In genomic region chr1:224733021-224733911, GRCh38 we compare ENCODE assay signal across 9 cellular contexts.
DNase-seq lines count a peak whose midpoint lies in the region; ATAC-seq and TF ChIP-seq lines count a peak whose summit lies in the region.
"Had no signal": no experiment of that assay in that cellular context is flagged by ENCODE, and none has a peak within 500 bp of the region (broad histone marks: within the 10 kb centered on the region; RNA-seq: fewer than 3 reads in every experiment).

No MANE protein-coding gene starts in this region.

- H3K36me3 ChIP-seq in liver (ENCODE audit: control insufficient read depth in 4 of 4, insufficient read depth in 3 of 4, low read depth in 1 of 4, low read length in 3 of 4): no peaks in the 10 kb centered on the region

- DNase-seq in Right ventricle myocardium inferior (ENCODE audit: missing footprints) (no peak), cardiac septum (ENCODE audit: low spot score) (no peak), RKO (ENCODE audit: low spot score) (peak; percentile 39), cortex of kidney (lab: John Stamatoyannopoulos, UW) (no peak), NCI-H2227 (lab: John Stamatoyannopoulos, UW; ENCODE audit: unreplicated experiment) (no peak)
- DNase-seq in activated CD4-positive, alpha-beta T cell treated with anti-CD3 and anti-CD28 coated beads, Interleukin-2, amount 50 U/mL, for 48 hours: no peak
- DNase-seq: DND-41 had no signal

- intact Hi-C loops in Right ventricle myocardium inferior (cut with DNase I) (no loop called here), cardiac septum (cut with DNase I) (no loop called here)

- peak overlapping the region in 1 of 2 donors; percentile 38 for H3K9ac ChIP-seq in liver (ENCODE audit: low read depth in 1 of 2, low read length in 2 of 2)

- peak; percentile 16 to 23 for TF ChIP-seq RAD21 in liver (IDR thresholded peaks at IDR 0.05)

- 29% methylated on average over 12 of the region's 12 CpGs for WGBS in liver

- ATAC-seq in Right ventricle myocardium inferior: peak; percentile 75
- ATAC-seq in HG03039 (IDR thresholded peaks at IDR 0.05; ENCODE audit: unreplicated experiment): peak; percentile 48

- no peaks in the 10 kb centered on the region for H3K27me3 ChIP-seq in liver (ENCODE audit: control insufficient read depth in 4 of 4, insufficient read depth in 4 of 4, low read length in 3 of 4)

- no peaks in the 10 kb centered on the region for H3K9me3 ChIP-seq in liver (ENCODE audit: control insufficient read depth in 4 of 4, low read length in 3 of 4)

- TF ChIP-seq CTCF in liver (IDR thresholded peaks at IDR 0.05; ENCODE audit: low read depth, low read length, missing input control): no peak

- H3K4me3 ChIP-seq in liver (ENCODE audit: low read depth in 1 of 3, low read length in 3 of 3): no peak overlapping the region

- H3K27ac ChIP-seq in liver (ENCODE audit: low read depth in 1 of 2, low read length in 2 of 2): peak overlapping the region; percentile 69 to 80

- H3K4me1 ChIP-seq in liver (ENCODE audit: control insufficient read depth in 4 of 4, insufficient read depth in 4 of 4, low read length in 3 of 4): peaks cover 2 to 32% (median 11%) of the 10 kb centered on the region in 4 donors

TF ChIP-seq in liver, 16 proteins besides CTCF, POLR2A, EP300 and RAD21:
- TF ChIP-seq SP1 (IDR thresholded peaks at IDR 0.05): peak; percentile 34
- TF ChIP-seq TAF1 (conservative IDR thresholded peaks at IDR 0.05): peak; percentile 48
- TF ChIP-seq, protein P1, sequence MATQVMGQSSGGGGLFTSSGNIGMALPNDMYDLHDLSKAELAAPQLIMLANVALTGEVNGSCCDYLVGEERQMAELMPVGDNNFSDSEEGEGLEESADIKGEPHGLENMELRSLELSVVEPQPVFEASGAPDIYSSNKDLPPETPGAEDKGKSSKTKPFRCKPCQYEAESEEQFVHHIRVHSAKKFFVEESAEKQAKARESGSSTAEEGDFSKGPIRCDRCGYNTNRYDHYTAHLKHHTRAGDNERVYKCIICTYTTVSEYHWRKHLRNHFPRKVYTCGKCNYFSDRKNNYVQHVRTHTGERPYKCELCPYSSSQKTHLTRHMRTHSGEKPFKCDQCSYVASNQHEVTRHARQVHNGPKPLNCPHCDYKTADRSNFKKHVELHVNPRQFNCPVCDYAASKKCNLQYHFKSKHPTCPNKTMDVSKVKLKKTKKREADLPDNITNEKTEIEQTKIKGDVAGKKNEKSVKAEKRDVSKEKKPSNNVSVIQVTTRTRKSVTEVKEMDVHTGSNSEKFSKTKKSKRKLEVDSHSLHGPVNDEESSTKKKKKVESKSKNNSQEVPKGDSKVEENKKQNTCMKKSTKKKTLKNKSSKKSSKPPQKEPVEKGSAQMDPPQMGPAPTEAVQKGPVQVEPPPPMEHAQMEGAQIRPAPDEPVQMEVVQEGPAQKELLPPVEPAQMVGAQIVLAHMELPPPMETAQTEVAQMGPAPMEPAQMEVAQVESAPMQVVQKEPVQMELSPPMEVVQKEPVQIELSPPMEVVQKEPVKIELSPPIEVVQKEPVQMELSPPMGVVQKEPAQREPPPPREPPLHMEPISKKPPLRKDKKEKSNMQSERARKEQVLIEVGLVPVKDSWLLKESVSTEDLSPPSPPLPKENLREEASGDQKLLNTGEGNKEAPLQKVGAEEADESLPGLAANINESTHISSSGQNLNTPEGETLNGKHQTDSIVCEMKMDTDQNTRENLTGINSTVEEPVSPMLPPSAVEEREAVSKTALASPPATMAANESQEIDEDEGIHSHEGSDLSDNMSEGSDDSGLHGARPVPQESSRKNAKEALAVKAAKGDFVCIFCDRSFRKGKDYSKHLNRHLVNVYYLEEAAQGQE (IDR thresholded peaks at IDR 0.05): peak; percentile 59
- peak; percentile 71 for TF ChIP-seq YY1 (IDR thresholded peaks at IDR 0.05)
- no peak for TF ChIP-seq EGR1 (IDR thresholded peaks at IDR 0.05; ENCODE audit: low read depth in 2 of 2)
- no peak for TF ChIP-seq HNF4G (IDR thresholded peaks at IDR 0.05)
- TF ChIP-seq HNF4A (conservative IDR thresholded peaks at IDR 0.05): peak; percentile 50 to 71
- no peak for TF ChIP-seq FOXA2 (IDR thresholded peaks at IDR 0.05)
- TF ChIP-seq JUND (IDR thresholded peaks at IDR 0.05): peak; percentile 31 to 53
- no peak for TF ChIP-seq ZBTB33 (IDR thresholded peaks at IDR 0.05)
- no peak for TF ChIP-seq NR2F2 (IDR thresholded peaks at IDR 0.05)
- TF ChIP-seq FOXA1 (IDR thresholded peaks at IDR 0.05): peak; percentile 28
- TF ChIP-seq, protein P2, sequence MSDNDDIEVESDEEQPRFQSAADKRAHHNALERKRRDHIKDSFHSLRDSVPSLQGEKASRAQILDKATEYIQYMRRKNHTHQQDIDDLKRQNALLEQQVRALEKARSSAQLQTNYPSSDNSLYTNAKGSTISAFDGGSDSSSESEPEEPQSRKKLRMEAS (IDR thresholded peaks at IDR 0.05): peak; percentile 20
- TF ChIP-seq, protein P3, sequence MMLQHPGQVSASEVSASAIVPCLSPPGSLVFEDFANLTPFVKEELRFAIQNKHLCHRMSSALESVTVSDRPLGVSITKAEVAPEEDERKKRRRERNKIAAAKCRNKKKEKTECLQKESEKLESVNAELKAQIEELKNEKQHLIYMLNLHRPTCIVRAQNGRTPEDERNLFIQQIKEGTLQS (IDR thresholded peaks at IDR 0.05): peak; percentile 43
- TF ChIP-seq GABPA (IDR thresholded peaks at IDR 0.05 in 1 of 2, conservative IDR thresholded peaks at IDR 0.05 in 1 of 2): no peak
- TF ChIP-seq RXRA (IDR thresholded peaks at IDR 0.05): peak; percentile 68 to 69
